In the genomic region with DNA sequence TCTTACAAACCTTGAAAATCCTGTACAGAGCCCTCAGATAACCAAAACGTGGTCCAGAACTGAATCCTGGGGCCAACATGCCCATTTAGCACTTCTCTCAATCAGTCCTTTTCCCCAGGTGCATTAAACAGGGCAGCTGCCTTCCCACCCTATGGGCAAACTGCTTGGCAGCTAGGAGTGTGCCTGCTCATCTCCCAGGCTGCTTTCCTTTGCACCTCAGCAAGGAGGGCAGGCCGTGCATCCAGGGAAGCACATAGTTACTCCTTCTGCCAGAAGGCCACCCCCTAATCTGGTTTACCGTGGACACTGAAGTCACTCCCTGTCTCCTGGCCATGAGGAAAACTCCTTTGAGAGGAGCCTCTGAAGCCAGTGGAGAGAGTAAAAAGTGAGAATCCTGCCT, we compare ENCODE assay signal across 14 cellular contexts. TPM values are rescaled to one million over a fixed set of nuclear protein-coding genes. Genes with fewer than 3 reads are reported as not detected.
DNase-seq lines count a peak whose midpoint lies in the region; TF ChIP-seq lines count a peak whose summit lies in the region.
"Had no signal": no experiment of that assay in that cellular context is flagged by ENCODE, and none has a peak within 500 bp of the region (broad histone marks: within the 10 kb centered on the region; RNA-seq: fewer than 3 reads in every experiment).

No MANE protein-coding gene starts in this region.

- H3K27me3 ChIP-seq in BLaER1 treated with 17β-estradiol and CSF1 and Interleukin-3, amounts not matched to agents 10 nM and 100 nM = no peaks in the 10 kb centered on the region
- no peaks in the 10 kb centered on the region for H3K27me3 ChIP-seq in OCI-LY1 (ENCODE audit: insufficient read depth, low read length)
- no peaks in the 10 kb centered on the region for H3K27me3 ChIP-seq in esophagus squamous epithelium
- no peaks in the 10 kb centered on the region for H3K27me3 ChIP-seq in stomach
- H3K27me3 ChIP-seq in smooth muscle cell (ENCODE audit: low read depth) = no peaks in the 10 kb centered on the region
- H3K27me3 ChIP-seq: BE2C had no signal

- no peaks in the 10 kb centered on the region for H3K9me2 ChIP-seq in OCI-LY1 (ENCODE audit: low read depth, low read length)

- intact Hi-C loops in esophagus squamous epithelium (cut with DNase I) (no loop called here), stomach (cut with DNase I; ENCODE audit: low total_unique reads) (loop anchor here (10.0 kb wide), 1 partner anchor 48 kb away; no protein-coding TSS in a partner anchor)

- H3K4me3 ChIP-seq in BLaER1 treated with 17β-estradiol and CSF1 and Interleukin-3, amounts not matched to agents 10 nM and 100 nM = no peak overlapping the region
- H3K4me3 ChIP-seq in OCI-LY1 (ENCODE audit: low read depth, low read length, poor library complexity, severe bottlenecking) (no peak overlapping the region), esophagus squamous epithelium (no peak overlapping the region), stomach (no peak overlapping the region), smooth muscle cell (no peak overlapping the region)

- H2AFZ ChIP-seq in OCI-LY1 (ENCODE audit: low read length) (no peak overlapping the region), smooth muscle cell (ENCODE audit: low read depth) (no peak overlapping the region)

- H4K20me1 ChIP-seq in BLaER1 treated with 17β-estradiol and CSF1 and Interleukin-3, amounts not matched to agents 10 nM and 100 nM = no peaks in the 10 kb centered on the region
- H4K20me1 ChIP-seq in OCI-LY1 (ENCODE audit: insufficient read depth, low read length) (no peaks in the 10 kb centered on the region), smooth muscle cell (ENCODE audit: low read depth) (peaks cover 6% of the 10 kb centered on the region)

- TF ChIP-seq EP300 in stomach (IDR thresholded peaks at IDR 0.05) = no peak

- H3K27ac ChIP-seq in BLaER1 treated with 17β-estradiol and CSF1 and Interleukin-3, amounts not matched to agents 10 nM and 100 nM = peak overlapping the region in 3 of 11 experiments; percentile 1 to 41 (median 15); a peak in 2 of 22 replicates
- peak overlapping the region; percentile 31 for H3K27ac ChIP-seq in OCI-LY1 (ENCODE audit: low read depth, low read length, poor library complexity, severe bottlenecking)
- peak overlapping the region in 3 of 4 donors; percentile 5 to 37 (median 26) for H3K27ac ChIP-seq in esophagus squamous epithelium
- H3K27ac ChIP-seq in stomach = peak overlapping the region in 3 of 5 donors; percentile 6 to 35 (median 20)
- H3K27ac ChIP-seq in smooth muscle cell (ENCODE audit: low read depth) = no peak overlapping the region

- no peak for TF ChIP-seq CTCF in OCI-LY1 (IDR thresholded peaks at IDR 0.05; ENCODE audit: low read length)
- TF ChIP-seq CTCF in esophagus squamous epithelium (IDR thresholded peaks at IDR 0.05) = no peak
- TF ChIP-seq CTCF in stomach (IDR thresholded peaks at IDR 0.05) = no peak
- no peak for TF ChIP-seq CTCF in smooth muscle cell (IDR thresholded peaks at IDR 0.05; ENCODE audit: borderline replicate concordance, insufficient read depth, poor library complexity, severe bottlenecking)

- H3K9me3 ChIP-seq in BLaER1 treated with 17β-estradiol and CSF1 and Interleukin-3, amounts not matched to agents 10 nM and 100 nM (replicated peaks in 1 of 11) = 0 out of 22 replicates have a peak, but pooled peaks cover 0 to 5% (median 0%) of the 10 kb centered on the region in 11 experiments
- H3K9me3 ChIP-seq in OCI-LY1 (ENCODE audit: low read length) (no peaks in the 10 kb centered on the region), esophagus squamous epithelium (no peaks in the 10 kb centered on the region), stomach (no peaks in the 10 kb centered on the region), smooth muscle cell (replicated peaks; ENCODE audit: low read depth) (no peaks in the 10 kb centered on the region)
- H3K9me3 ChIP-seq: BE2C had no signal

- H3K4me2 ChIP-seq in BLaER1 treated with 17β-estradiol and CSF1 and Interleukin-3, amounts not matched to agents 10 nM and 100 nM = peak overlapping the region in 8 of 11 experiments; percentile 21 to 93 (median 64); a peak in 8 of 22 replicates
- H3K4me2 ChIP-seq in OCI-LY1 (ENCODE audit: low read length) (no peak overlapping the region), smooth muscle cell (no peak overlapping the region)

- 0 out of 22 replicates have a peak overlapping the region, but pooled peaks of 1 of the 11 experiments have one; percentile 0 for H3K9ac ChIP-seq in BLaER1 treated with 17β-estradiol and CSF1 and Interleukin-3, amounts not matched to agents 10 nM and 100 nM
- H3K9ac ChIP-seq in OCI-LY1 (ENCODE audit: low read length) (no peak overlapping the region), smooth muscle cell (ENCODE audit: low read depth) (no peak overlapping the region)

- H3K79me2 ChIP-seq in OCI-LY1 (ENCODE audit: insufficient read depth, low read length) (no peaks in the 10 kb centered on the region), smooth muscle cell (ENCODE audit: low read depth) (peaks cover 47% of the 10 kb centered on the region)

- H3F3A ChIP-seq in OCI-LY1 (ENCODE audit: insufficient read depth, low read length) (no peaks in the 10 kb centered on the region), smooth muscle cell (ENCODE audit: low read depth) (no peaks in the 10 kb centered on the region)

- peaks cover 66 to 85% (median 80%) of the 10 kb centered on the region in 10 experiments for H3K4me1 ChIP-seq in BLaER1 treated with 17β-estradiol and CSF1 and Interleukin-3, amounts not matched to agents 10 nM and 100 nM
- H3K4me1 ChIP-seq in OCI-LY1 (ENCODE audit: insufficient read depth, low read length, severe bottlenecking) = peaks cover 67% of the 10 kb centered on the region
- H3K4me1 ChIP-seq in esophagus squamous epithelium = peaks cover 0 to 47% (median 24%) of the 10 kb centered on the region in 3 donors
- peaks cover 10 to 52% (median 35%) of the 10 kb centered on the region in 4 donors for H3K4me1 ChIP-seq in stomach
- H3K4me1 ChIP-seq in smooth muscle cell (ENCODE audit: low read depth) = peaks cover 5% of the 10 kb centered on the region
- H3K4me1 ChIP-seq: BE2C had no signal

- 50 to 57% methylated on average over 1 of the region's 3 CpGs for WGBS in esophagus squamous epithelium, 2 donors
- 70 to 90% (median 80%) methylated on average over 3 of the region's 3 CpGs for WGBS in stomach, 5 donors
- WGBS in smooth muscle cell (ENCODE audit: low lambda C conversion rate) = 94% methylated on average over 3 of the region's 3 CpGs

- TF ChIP-seq POLR2A in esophagus squamous epithelium (IDR thresholded peaks at IDR 0.05) = no peak
- no peak for TF ChIP-seq POLR2A in stomach (IDR thresholded peaks at IDR 0.05)

- peaks cover 0 to 42% (median 18%) of the 10 kb centered on the region in 11 experiments; a peak in 19 of 22 replicates for H3K36me3 ChIP-seq in BLaER1 treated with 17β-estradiol and CSF1 and Interleukin-3, amounts not matched to agents 10 nM and 100 nM
- peaks cover 15% of the 10 kb centered on the region for H3K36me3 ChIP-seq in OCI-LY1 (ENCODE audit: insufficient read depth, low read length)
- H3K36me3 ChIP-seq in esophagus squamous epithelium = peaks cover 0 to 24% (median 0%) of the 10 kb centered on the region in 3 donors
- peaks cover 10 to 30% (median 28%) of the 10 kb centered on the region in 4 donors for H3K36me3 ChIP-seq in stomach
- H3K36me3 ChIP-seq in smooth muscle cell (ENCODE audit: low read depth) = no peaks in the 10 kb centered on the region
- H3K36me3 ChIP-seq: BE2C had no signal

- DNase-seq in esophagus squamous epithelium (lab: John Stamatoyannopoulos, UW) = no peak
- DNase-seq in stomach = no peak
- DNase-seq in activated T-cell treated with anti-CD3 and anti-CD28 coated beads for 4 hours = no peak
- DNase-seq in smooth muscle cell (lab: John Stamatoyannopoulos, UW; ENCODE audit: unreplicated experiment) = no peak
- DNase-seq in NCI-H1694 (lab: John Stamatoyannopoulos, UW) = no peak
- DNase-seq: ACHN; BE2C; CD8-positive, alpha-beta T cell; MV-4-11; NCI-H1417; NCI-H1930; PC-3 had no signal

RNA-seq across cellular contexts. Expression of a gene that starts 10.0 kb away (rescaled TPM):
- total RNA-seq in esophagus squamous epithelium = 10 to 100 TPM; 11.0 to 80.1 (median 19.4) TPM
- 100 to 1,000 TPM in 1 of 5 donors, 10 to 100 TPM in 4; 17.4 to 113 (median 41.7) TPM for total RNA-seq in stomach
- 100 to 1,000 TPM in 1 of 3 donors, 10 to 100 TPM in 2; 52.0 to 124 (median 86.9) TPM for polyA plus RNA-seq in stomach
- 81.4 and 86.1 TPM in 2 replicates for total RNA-seq in smooth muscle cell
- 67.5 and 68.9 TPM in 2 replicates for polyA plus RNA-seq in smooth muscle cell

RNA-seq across cellular contexts. Expression of a gene that starts 59.1 kb away (rescaled TPM):
- total RNA-seq in esophagus squamous epithelium = 10 to 100 TPM in 2 of 4 donors, 1 to 10 TPM in 2; 3.8 to 31.7 (median 15.7) TPM
- 100 to 1,000 TPM in 1 of 5 donors, 10 to 100 TPM in 3, 1 to 10 TPM in 1; 2.3 to 165 (median 22.3) TPM for total RNA-seq in stomach
- polyA plus RNA-seq in stomach = 10 to 100 TPM; 27.9 to 81.0 (median 53.1) TPM
- total RNA-seq in smooth muscle cell = 25.1 and 28.4 TPM in 2 replicates
- 32.5 and 35.2 TPM in 2 replicates for polyA plus RNA-seq in smooth muscle cell

Comparison
In these comparisons a context has a peak if more than half of its experiments do, and no peak if none do; other contexts are left out.
1. H3K4me2 ChIP-seq: peak in BLaER1 treated with 17β-estradiol and CSF1 and Interleukin-3, amounts not matched to agents 10 nM and 100 nM (8 of 11); none in OCI-LY1 (single experiment) and smooth muscle cell (single experiment).